In genomic region chr17:74076446-74076845, GRCh38 we compare ENCODE assay signal across 32 cellular contexts.
"Had no signal": no experiment of that assay in that cellular context is flagged by ENCODE, and none has a peak within 500 bp of the region (broad histone marks: within the 10 kb centered on the region; RNA-seq: fewer than 3 reads in every experiment).

No MANE protein-coding gene starts in this region.

- DNase-seq: activated B cell treated with CpG ODN at 0.5 μM for 24 hours; activated CD4-positive, alpha-beta memory T cell treated with anti-CD3 and anti-CD28 coated beads for 36 hours; activated CD4-positive, alpha-beta T cell treated with anti-CD3 and anti-CD28 coated beads for 4 hours; activated CD4-positive, alpha-beta T cell treated with anti-CD3 and anti-CD28 coated beads, Interleukin-2, amount 10 ng/mL, durations not matched to agents 24 days and 14 days; activated CD4-positive, alpha-beta T cell treated with anti-CD3 and anti-CD28 coated beads, Interleukin-2, amount 50 U/mL, for 1 hour; activated CD4-positive, alpha-beta T cell treated with anti-CD3 and anti-CD28 coated beads, Interleukin-2, amount 50 U/mL, for 4 hours; activated CD4-positive, CD25-positive, alpha-beta regulatory T cell treated with anti-CD3 and anti-CD28 coated beads, Interleukin-2, amount 50 U/mL, for 72 hours; activated CD8-positive, alpha-beta memory T cell treated with anti-CD3 and anti-CD28 coated beads, Interleukin-2, amount 50 U/mL, for 4 hours; activated CD8-positive, alpha-beta T cell treated with anti-CD3 and anti-CD28 coated beads for 36 hours; activated effector memory CD4-positive, alpha-beta T cell treated with anti-CD3 and anti-CD28 coated beads, Interleukin-2, amount 50 U/mL, for 16 hours; activated gamma-delta T cell treated with Interleukin-2 at 50 U/mL for 16 hours; activated naive CD4-positive, alpha-beta T cell; activated naive CD4-positive, alpha-beta T cell treated with anti-CD3 and anti-CD28 coated beads for 36 hours; activated naive CD4-positive, alpha-beta T cell treated with anti-CD3 and anti-CD28 coated beads, Interleukin-2, amount 50 U/mL, for 16 hours; activated naive CD8-positive, alpha-beta T cell treated with anti-CD3 and anti-CD28 coated beads for 36 hours; activated T-cell treated with anti-CD3 and anti-CD28 coated beads for 4 hours; activated T-cell treated with anti-CD3 and anti-CD28 coated beads, Interleukin-2, amount 50 U/mL, for 1 hour; activated T-cell treated with anti-CD3 and anti-CD28 coated beads, Interleukin-2, amount 50 U/mL, for 4 hours; activated T-cell treated with anti-CD3 and anti-CD28 coated beads, Interleukin-2, amount 50 U/mL, for 72 hours; adrenal gland; amniotic stem cell; caudate nucleus; cerebellar nuclear complex; T-helper 1 cell; T-helper 2 cell; T-helper 9 cell had no signal

- ATAC-seq: activated CD8-positive, alpha-beta T cell treated with anti-CD3 and anti-CD28 coated beads for 36 hours; activated T-cell treated with anti-CD3 and anti-CD28 coated beads, Interleukin-2, amount 50 U/mL, for 4 hours; activated T-cell treated with anti-CD3 and anti-CD28 coated beads, Interleukin-2, amount 50 U/mL, for 72 hours; activated T-helper 17 cell treated with anti-CD3 and anti-CD28 coated beads, Interleukin-2, amount 50 U/mL, for 72 hours had no signal

- H3K9me3 ChIP-seq: adrenal gland, ascending aorta had no signal

- FAIRE-seq: bronchial epithelial cell, TTC549 had no signal

- H3K27ac ChIP-seq: adrenal gland, ascending aorta, cardiac muscle cell, VCaP had no signal

- H3K27me3 ChIP-seq: adrenal gland, ascending aorta, cardiac muscle cell had no signal

- H3K4me1 ChIP-seq: adrenal gland, ascending aorta had no signal

- H3K4me3 ChIP-seq: adrenal gland, ascending aorta, cardiac muscle cell had no signal

- H3K36me3 ChIP-seq: adrenal gland, ascending aorta, cardiac muscle cell had no signal
